Comparison of ENCODE assay signal across 38 cellular contexts in genomic region chr2:227442639-227443038, GRCh38. TPM values are rescaled to one million over a fixed set of nuclear protein-coding genes. Genes with fewer than 3 reads are reported as not detected.
"Had no signal": no experiment of that assay in that cellular context is flagged by ENCODE, and none has a peak within 500 bp of the region (broad histone marks: within the 10 kb centered on the region; RNA-seq: fewer than 3 reads in every experiment).

No MANE protein-coding gene starts in this region.

- FAIRE-seq: colon, endometrium, endothelial cell of umbilical vein, frontal cortex had no signal

- DNase-seq: activated CD4-positive, alpha-beta memory T cell treated with anti-CD3 and anti-CD28 coated beads for 36 hours; activated CD4-positive, alpha-beta T cell treated with anti-CD3 and anti-CD28 coated beads for 36 hours; activated CD4-positive, alpha-beta T cell treated with anti-CD3 and anti-CD28 coated beads, Interleukin-2, amount 10 ng/mL, durations not matched to agents 24 days and 14 days; activated CD4-positive, CD25-positive, alpha-beta regulatory T cell; activated CD4-positive, CD25-positive, alpha-beta regulatory T cell treated with anti-CD3 and anti-CD28 coated beads, Interleukin-2, amount 50 U/mL, for 72 hours; activated CD8-positive, alpha-beta memory T cell treated with anti-CD3 and anti-CD28 coated beads, Interleukin-2, amount 10 ng/mL, durations not matched to agents 7 days and 5 days; activated CD8-positive, alpha-beta memory T cell treated with anti-CD3 and anti-CD28 coated beads, Interleukin-2, amount 50 U/mL, for 4 hours; activated CD8-positive, alpha-beta T cell treated with anti-CD3 and anti-CD28 coated beads, Interleukin-2, amount 10 ng/mL, durations not matched to agents 7 days and 5 days; activated gamma-delta T cell; activated naive CD4-positive, alpha-beta T cell; activated naive CD4-positive, alpha-beta T cell treated with anti-CD3 and anti-CD28 coated beads, Interleukin-2, amount 10 ng/mL, durations not matched to agents 7 days and 5 days; activated naive CD8-positive, alpha-beta T cell treated with anti-CD3 and anti-CD28 coated beads, Interleukin-2, amount 10 ng/mL, durations not matched to agents 7 days and 5 days; activated T-cell treated with anti-CD3 and anti-CD28 coated beads, Interleukin-2, amount 50 U/mL, for 1 hour; activated T-cell treated with anti-CD3 and anti-CD28 coated beads, Interleukin-2, amount 50 U/mL, for 48 hours; effector CD8-positive, alpha-beta T cell; esophagus squamous epithelium; glutamatergic neuron; heart left ventricle; T-helper 1 cell; T-helper 17 cell; T1000 had no signal

- H3K4me1 ChIP-seq: ascending aorta, breast epithelium, esophagus squamous epithelium, heart left ventricle had no signal

- H3K27ac ChIP-seq: ascending aorta, breast epithelium, cardiac muscle cell, epithelial cell of prostate, esophagus squamous epithelium, heart left ventricle had no signal

- ATAC-seq: activated CD4-positive, alpha-beta T cell treated with anti-CD3 and anti-CD28 coated beads for 36 hours; activated CD8-positive, alpha-beta memory T cell treated with anti-CD3 and anti-CD28 coated beads, Interleukin-2, amount 10 ng/mL, durations not matched to agents 7 days and 5 days; activated CD8-positive, alpha-beta T cell treated with anti-CD3 and anti-CD28 coated beads, Interleukin-2, amount 10 ng/mL, durations not matched to agents 7 days and 5 days; activated naive CD4-positive, alpha-beta T cell treated with anti-CD3 and anti-CD28 coated beads, Interleukin-2, amount 50 U/mL, for 72 hours; heart left ventricle; T-helper 17 cell had no signal

- H3K27me3 ChIP-seq: ascending aorta, breast epithelium, cardiac muscle cell, esophagus squamous epithelium, heart left ventricle had no signal

RNA-seq across cellular contexts. Expression of gene SCYGR1, which starts 54.9 kb away (rescaled TPM):
- total RNA-seq: activated CD4-positive, alpha-beta memory T cell treated with anti-CD3 and anti-CD28 coated beads for 36 hours; activated CD4-positive, alpha-beta T cell treated with anti-CD3 and anti-CD28 coated beads for 36 hours; activated CD4-positive, alpha-beta T cell treated with anti-CD3 and anti-CD28 coated beads, Interleukin-2, amount 10 ng/mL, durations not matched to agents 24 days and 14 days; activated CD8-positive, alpha-beta memory T cell treated with anti-CD3 and anti-CD28 coated beads for 36 hours; activated CD8-positive, alpha-beta memory T cell treated with anti-CD3 and anti-CD28 coated beads, Interleukin-2, amount 10 ng/mL, durations not matched to agents 7 days and 5 days; activated CD8-positive, alpha-beta T cell treated with anti-CD3 and anti-CD28 coated beads, Interleukin-2, amount 10 ng/mL, durations not matched to agents 7 days and 5 days; activated naive CD4-positive, alpha-beta T cell treated with anti-CD3 and anti-CD28 coated beads, Interleukin-2, amount 50 U/mL, for 72 hours; activated naive CD8-positive, alpha-beta T cell treated with anti-CD3 and anti-CD28 coated beads, Interleukin-2, amount 10 ng/mL, durations not matched to agents 7 days and 5 days; activated T-helper 1 cell treated with anti-CD3 and anti-CD28 coated beads, Interleukin-12 subunit alpha, Interleukin-12 subunit beta, Interleukin-2, Interleukin-4 antibody, amounts not matched to agents 30 ng/mL and 10 ng/mL and 1 ng/mL, durations not matched to agents 14 hours and 24 hours and 36 hours; activated T-helper 2 cell treated with anti-CD3 and anti-CD28 coated beads, Interferon-gamma antibody, Interleukin-2, Interleukin-4, amounts not matched to agents 10 μg/mL and 5 μg/mL and 100 μg/mL, durations not matched to agents 14 hours and 24 hours and 36 hours; ascending aorta; breast epithelium; cardiac muscle cell; chondrocyte; dermis microvascular lymphatic vessel endothelial cell; endothelial cell of umbilical vein; esophagus squamous epithelium; fibroblast of lung; fibroblast of villous mesenchyme; frontal cortex; heart left ventricle; T-helper 17 cell had no signal
- polyA plus RNA-seq: cardiac muscle cell, endothelial cell of umbilical vein, esophagus, fibroblast of lung, heart left ventricle had no signal
